In the genomic region with DNA sequence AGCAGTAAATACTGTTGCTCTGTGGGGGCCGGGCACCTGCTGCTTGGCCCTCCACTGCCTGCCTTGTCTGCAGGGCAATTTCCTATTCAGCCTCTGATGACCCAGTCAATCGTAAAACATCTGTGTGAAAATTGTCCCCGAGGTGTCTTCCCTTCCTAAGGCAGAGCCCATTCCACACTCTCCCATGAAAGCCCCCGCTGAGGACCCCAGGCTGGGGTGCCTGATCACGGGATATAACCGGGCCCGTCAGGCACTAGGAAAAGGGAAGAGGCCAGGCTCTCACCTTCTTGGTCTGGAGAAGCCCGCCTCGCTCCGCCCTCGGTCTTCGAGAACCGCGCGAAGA, we compare ENCODE assay signal across 10 cellular contexts. TPM values are rescaled to one million over a fixed set of nuclear protein-coding genes. Genes with fewer than 3 reads are reported as not detected.
A peak's percentile ranks its signal among the peaks of the same experiment; 100 is the strongest.
DNase-seq lines count a peak whose midpoint lies in the region; ATAC-seq and TF ChIP-seq lines count a peak whose summit lies in the region.
"Had no signal": no experiment of that assay in that cellular context is flagged by ENCODE, and none has a peak within 500 bp of the region (broad histone marks: within the 10 kb centered on the region; RNA-seq: fewer than 3 reads in every experiment).

No MANE protein-coding gene starts in this region.

- no peak for TF ChIP-seq EP300 in esophagus muscularis mucosa (IDR thresholded peaks at IDR 0.05)

- no peaks in the 10 kb centered on the region for H3K79me2 ChIP-seq in GM23338 (replicated peaks; ENCODE audit: insufficient read depth)

- H3K27ac Mint-ChIP-seq in GM23338 (no peak overlapping the region), progenitor cell of endocrine pancreas (no peak overlapping the region)

- no peaks in the 10 kb centered on the region for H3K9me3 ChIP-seq in MG63
- H3K9me3 ChIP-seq in esophagus muscularis mucosa, result no peaks in the 10 kb centered on the region
- H3K9me3 ChIP-seq: pancreas had no signal

- no peak overlapping the region for H3K27ac ChIP-seq in GM23338 (ENCODE audit: low read depth)
- H3K27ac ChIP-seq in esophagus muscularis mucosa (replicated peaks in 1 of 4), result no peak overlapping the region
- H3K27ac ChIP-seq: pancreas had no signal

- H3K4me3 Mint-ChIP-seq in GM23338 (peak overlapping the region; percentile 69), progenitor cell of endocrine pancreas (ENCODE audit: low read depth) (peak overlapping the region; percentile 58)

- whole genome bisulfite sequencing in esophagus muscularis mucosa, result 22% methylated on average over 9 of the region's 15 CpGs

- H3K9me3 Mint-ChIP-seq in GM23338 (no peaks in the 10 kb centered on the region; the same call in 2 of the 3 replicates), progenitor cell of endocrine pancreas (ENCODE audit: low read depth) (no peaks in the 10 kb centered on the region)

- H3K4me2 ChIP-seq in GM23338, result peak overlapping the region; percentile 87

- H2AFZ ChIP-seq in GM23338, result peak overlapping the region; percentile 86

- TF ChIP-seq CTCF in GM23338 (conservative IDR thresholded peaks at IDR 0.05; ENCODE audit: low read depth in 2 of 2) (no peak), esophagus muscularis mucosa (IDR thresholded peaks at IDR 0.05) (no peak), progenitor cell of endocrine pancreas (IDR thresholded peaks at IDR 0.05; ENCODE audit: unreplicated experiment) (no peak)

- peak overlapping the region; percentile 71 for H3K4me3 ChIP-seq in GM23338
- H3K4me3 ChIP-seq in MG63, result peak overlapping the region; percentile 39
- H3K4me3 ChIP-seq in esophagus muscularis mucosa, result peak overlapping the region; percentile 31 to 45 (median 38)

- no peak for TF ChIP-seq POLR2A in esophagus muscularis mucosa (IDR thresholded peaks at IDR 0.05; ENCODE audit: low read depth)

- H3K4me1 Mint-ChIP-seq in GM23338, result peaks cover 2% of the 10 kb centered on the region; the same call in 2 of the 3 replicates
- H3K4me1 Mint-ChIP-seq in progenitor cell of endocrine pancreas (ENCODE audit: low read depth), result peaks cover 2% of the 10 kb centered on the region

- no peaks in the 10 kb centered on the region for H3K4me1 ChIP-seq in GM23338 (ENCODE audit: insufficient read depth)
- peaks cover 3 to 12% (median 7%) of the 10 kb centered on the region in 4 donors for H3K4me1 ChIP-seq in esophagus muscularis mucosa
- H3K4me1 ChIP-seq: pancreas had no signal

- peaks cover 15% of the 10 kb centered on the region for H3K27me3 Mint-ChIP-seq in GM23338 (ENCODE audit: insufficient read depth, low read depth, poor library complexity)
- H3K27me3 Mint-ChIP-seq in progenitor cell of endocrine pancreas, result peaks cover 33% of the 10 kb centered on the region

- H4K20me1 ChIP-seq in GM23338 (replicated peaks; ENCODE audit: insufficient read depth), result no peaks in the 10 kb centered on the region

- peaks cover 3% of the 10 kb centered on the region; the same call in 1 of the 3 replicates for H3K36me3 Mint-ChIP-seq in GM23338 (ENCODE audit: low read depth)
- H3K36me3 Mint-ChIP-seq in progenitor cell of endocrine pancreas (ENCODE audit: insufficient read depth), result no peaks in the 10 kb centered on the region

- H3K9me2 ChIP-seq in GM23338 (ENCODE audit: insufficient read depth), result no peaks in the 10 kb centered on the region

- H3K36me3 ChIP-seq in GM23338 (ENCODE audit: insufficient read depth), result no peaks in the 10 kb centered on the region
- H3K36me3 ChIP-seq in MG63, result no peaks in the 10 kb centered on the region
- peaks cover 0 to 35% (median 0%) of the 10 kb centered on the region in 4 donors for H3K36me3 ChIP-seq in esophagus muscularis mucosa
- H3K36me3 ChIP-seq: pancreas had no signal

- ATAC-seq in GM23338 (peak; percentile 67; the same call in 2 of the 3 replicates), left lobe of liver (no peak), GM19455 (IDR thresholded peaks at IDR 0.05; ENCODE audit: unreplicated experiment) (no peak)

- DNase-seq in GM23338 (ENCODE audit: low spot score), result no peak
- no peak for DNase-seq in MG63
- DNase-seq in esophagus muscularis mucosa (ENCODE audit: extremely low spot score), result no peak
- DNase-seq in progenitor cell of endocrine pancreas (ENCODE audit: low spot score, unreplicated experiment), result no peak
- DNase-seq in left lobe of liver (ENCODE audit: low spot score), result no peak
- DNase-seq in GOT3 (lab: John Stamatoyannopoulos, UW), result no peak
- DNase-seq: activated effector memory CD4-positive, alpha-beta T cell treated with Interleukin-2 at 50 U/mL for 16 hours; NCI-H187; pancreas had no signal

- H3F3A ChIP-seq in GM23338 (replicated peaks; ENCODE audit: low read depth), result no peaks in the 10 kb centered on the region

- intact Hi-C loops in esophagus muscularis mucosa (cut with DNase I), result no loop called here

- H3K27me3 ChIP-seq in GM23338 (ENCODE audit: insufficient read depth), result peaks cover 9% of the 10 kb centered on the region; the same call in 1 of the 2 replicates
- H3K27me3 ChIP-seq in MG63, result peaks cover 8% of the 10 kb centered on the region
- H3K27me3 ChIP-seq in esophagus muscularis mucosa, result peaks cover 0 to 46% (median 0%) of the 10 kb centered on the region in 4 donors

TF ChIP-seq in GM23338, 12 proteins besides CTCF, POLR2A, EP300 and RAD21 (continues in another document):
- TF ChIP-seq ZNF331 (CRISPR knock-in tag; IDR thresholded peaks at IDR 0.05; ENCODE audit: low read depth) (no peak), CREB1 (CRISPR knock-in tag; IDR thresholded peaks at IDR 0.05; ENCODE audit: low read depth) (no peak), ZNF114 (CRISPR knock-in tag; IDR thresholded peaks at IDR 0.05) (no peak), STAT1 (IDR thresholded peaks at IDR 0.05; ENCODE audit: unreplicated experiment) (no peak), NANOG (IDR thresholded peaks at IDR 0.05; ENCODE audit: borderline replicate concordance) (no peak), EZH2 (IDR thresholded peaks at IDR 0.05; ENCODE audit: low read depth, unreplicated experiment) (no peak), EZH2phosphoT487 (IDR thresholded peaks at IDR 0.05; ENCODE audit: unreplicated experiment) (no peak)
- TF ChIP-seq, protein P1, sequence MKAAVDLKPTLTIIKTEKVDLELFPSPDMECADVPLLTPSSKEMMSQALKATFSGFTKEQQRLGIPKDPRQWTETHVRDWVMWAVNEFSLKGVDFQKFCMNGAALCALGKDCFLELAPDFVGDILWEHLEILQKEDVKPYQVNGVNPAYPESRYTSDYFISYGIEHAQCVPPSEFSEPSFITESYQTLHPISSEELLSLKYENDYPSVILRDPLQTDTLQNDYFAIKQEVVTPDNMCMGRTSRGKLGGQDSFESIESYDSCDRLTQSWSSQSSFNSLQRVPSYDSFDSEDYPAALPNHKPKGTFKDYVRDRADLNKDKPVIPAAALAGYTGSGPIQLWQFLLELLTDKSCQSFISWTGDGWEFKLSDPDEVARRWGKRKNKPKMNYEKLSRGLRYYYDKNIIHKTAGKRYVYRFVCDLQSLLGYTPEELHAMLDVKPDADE (IDR thresholded peaks at IDR 0.05), result no peak
- TF ChIP-seq, protein P2, sequence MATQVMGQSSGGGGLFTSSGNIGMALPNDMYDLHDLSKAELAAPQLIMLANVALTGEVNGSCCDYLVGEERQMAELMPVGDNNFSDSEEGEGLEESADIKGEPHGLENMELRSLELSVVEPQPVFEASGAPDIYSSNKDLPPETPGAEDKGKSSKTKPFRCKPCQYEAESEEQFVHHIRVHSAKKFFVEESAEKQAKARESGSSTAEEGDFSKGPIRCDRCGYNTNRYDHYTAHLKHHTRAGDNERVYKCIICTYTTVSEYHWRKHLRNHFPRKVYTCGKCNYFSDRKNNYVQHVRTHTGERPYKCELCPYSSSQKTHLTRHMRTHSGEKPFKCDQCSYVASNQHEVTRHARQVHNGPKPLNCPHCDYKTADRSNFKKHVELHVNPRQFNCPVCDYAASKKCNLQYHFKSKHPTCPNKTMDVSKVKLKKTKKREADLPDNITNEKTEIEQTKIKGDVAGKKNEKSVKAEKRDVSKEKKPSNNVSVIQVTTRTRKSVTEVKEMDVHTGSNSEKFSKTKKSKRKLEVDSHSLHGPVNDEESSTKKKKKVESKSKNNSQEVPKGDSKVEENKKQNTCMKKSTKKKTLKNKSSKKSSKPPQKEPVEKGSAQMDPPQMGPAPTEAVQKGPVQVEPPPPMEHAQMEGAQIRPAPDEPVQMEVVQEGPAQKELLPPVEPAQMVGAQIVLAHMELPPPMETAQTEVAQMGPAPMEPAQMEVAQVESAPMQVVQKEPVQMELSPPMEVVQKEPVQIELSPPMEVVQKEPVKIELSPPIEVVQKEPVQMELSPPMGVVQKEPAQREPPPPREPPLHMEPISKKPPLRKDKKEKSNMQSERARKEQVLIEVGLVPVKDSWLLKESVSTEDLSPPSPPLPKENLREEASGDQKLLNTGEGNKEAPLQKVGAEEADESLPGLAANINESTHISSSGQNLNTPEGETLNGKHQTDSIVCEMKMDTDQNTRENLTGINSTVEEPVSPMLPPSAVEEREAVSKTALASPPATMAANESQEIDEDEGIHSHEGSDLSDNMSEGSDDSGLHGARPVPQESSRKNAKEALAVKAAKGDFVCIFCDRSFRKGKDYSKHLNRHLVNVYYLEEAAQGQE (IDR thresholded peaks at IDR 0.05; ENCODE audit: unreplicated experiment), result no peak

RNA-seq across cellular contexts. Expression of a gene that starts 27.2 kb away (rescaled TPM):
- total RNA-seq in GM23338 (2014; rRNA removed; shearing (Covaris generic)), result not detected in 2 replicates
- not detected in 2 replicates for polyA plus RNA-seq in GM23338 (2016; fragmentation: Nextera tagmentation; extraction: Ambion mirVana)
- not detected in 2 replicates for total RNA-seq in MG63 (2014; rRNA removed; shearing (Covaris generic); ENCODE audit: low replicate concordance)
- total RNA-seq in esophagus muscularis mucosa (1 to 10 TPM in 2 of 4 donors, not detected in 2; 1.9 to 2.4 TPM), progenitor cell of endocrine pancreas (0.87 TPM in 1 of 2 replicates, not detected in the other), left lobe of liver (0.93 TPM)

RNA-seq across cellular contexts. Expression of a gene that starts 30.9 kb away (rescaled TPM):
- 13.8 and 17.3 TPM in 2 replicates for total RNA-seq in GM23338 (2014; rRNA removed; shearing (Covaris generic))
- polyA plus RNA-seq in GM23338 (2016; fragmentation: Nextera tagmentation; extraction: Ambion mirVana), result 2.6 and 3.4 TPM in 2 replicates
- total RNA-seq in MG63 (2014; rRNA removed; shearing (Covaris generic); ENCODE audit: low replicate concordance), result 0.10 and 1.3 TPM in 2 replicates
- total RNA-seq in esophagus muscularis mucosa (10 to 100 TPM; 10.4 to 15.6 (median 11.8) TPM), progenitor cell of endocrine pancreas (2.0 TPM in 2 replicates), left lobe of liver (7.7 TPM)
